8 cellular contexts compared by ENCODE assay signal in genomic region chr11:100687630-100688395, GRCh38.
DNase-seq lines count a peak whose midpoint lies in the region; ATAC-seq and TF ChIP-seq lines count a peak whose summit lies in the region.

No MANE protein-coding gene starts in this region.

- H3K9ac ChIP-seq in rectal smooth muscle tissue (ENCODE audit: low read length): peak overlapping the region; percentile 2

- H3K36me3 ChIP-seq in rectal smooth muscle tissue (ENCODE audit: control insufficient read depth, insufficient read depth, low read length): no peaks in the 10 kb centered on the region

- TF ChIP-seq CTCF in astrocyte of the cerebellum (IDR thresholded peaks at IDR 0.05; ENCODE audit: low read depth, low read length, missing control alignments): peak; percentile 78

- peak; percentile 35 for DNase-seq in COR-L47 (lab: John Stamatoyannopoulos, UW)
- peak; percentile 55 for DNase-seq in NOMO-1 treated with DMSO at 0.1 percent for 48 hours (lab: John Stamatoyannopoulos, UW; ENCODE audit: unreplicated experiment)
- peak; percentile 76 for DNase-seq in astrocyte of the cerebellum (ENCODE audit: low read depth)
- DNase-seq in hippocampal formation (lab: John Stamatoyannopoulos, UW): peak; percentile 11 to 62
- no peak for DNase-seq in NCI-H2107 (lab: John Stamatoyannopoulos, UW)

- H3K27ac ChIP-seq in rectal smooth muscle tissue (ENCODE audit: low read depth, low read length): peak overlapping the region; percentile 57

- H3K4me3 ChIP-seq in astrocyte of the cerebellum (ENCODE audit: low read depth, low read length) (peak overlapping the region; percentile 68), rectal smooth muscle tissue (ENCODE audit: low read length) (peak overlapping the region; percentile 63)

- no peaks in the 10 kb centered on the region for H3K27me3 ChIP-seq in rectal smooth muscle tissue (ENCODE audit: control insufficient read depth, insufficient read depth, low read length)

- peak; percentile 66 for ATAC-seq in GM19035 (IDR thresholded peaks at IDR 0.05; ENCODE audit: unreplicated experiment)
- ATAC-seq in HG03139 (IDR thresholded peaks at IDR 0.05; ENCODE audit: unreplicated experiment): peak; percentile 62

- peaks cover 10% of the 10 kb centered on the region for H3K4me1 ChIP-seq in rectal smooth muscle tissue (ENCODE audit: control insufficient read depth, insufficient read depth, low read length)

- in situ Hi-C loops in astrocyte of the cerebellum (cut with HindIII; ENCODE audit: low sequenced_read_pairs): loop anchor here (25.0 kb wide), 2 partner anchors 149 to 249 kb away; no protein-coding TSS in a partner anchor
